ENCODE assay signal across 20 cellular contexts in the genomic region with DNA sequence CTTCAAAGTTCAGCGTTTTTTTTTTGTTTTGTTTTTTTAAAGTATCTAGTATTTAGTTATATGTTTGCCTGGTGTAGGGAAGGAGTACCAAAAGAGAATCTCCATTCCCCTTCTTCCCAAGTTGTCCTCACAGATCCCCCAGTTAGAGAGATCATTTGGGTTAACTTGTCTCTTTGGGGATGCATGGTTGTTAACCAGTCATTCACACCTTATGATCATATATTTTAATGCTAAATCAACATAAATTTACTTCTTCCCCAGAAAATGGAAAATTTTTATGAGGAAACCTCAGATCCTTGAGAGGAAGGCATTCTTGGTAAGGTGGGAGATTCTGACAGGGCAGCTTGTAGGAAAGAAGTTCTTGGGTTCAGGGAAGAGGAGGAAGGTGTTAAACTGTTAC.
"Had no signal": no experiment of that assay in that cellular context is flagged by ENCODE, and none has a peak within 500 bp of the region (broad histone marks: within the 10 kb centered on the region; RNA-seq: fewer than 3 reads in every experiment).

No MANE protein-coding gene starts in this region.

- H3K27me3 ChIP-seq: brain microvascular endothelial cell, esophagus squamous epithelium, left lung, thyroid gland had no signal

- H3K9me3 Mint-ChIP-seq: activated CD4-positive, alpha-beta memory T cell treated with anti-CD3 and anti-CD28 coated beads for 36 hours; central memory CD8-positive, alpha-beta T cell had no signal

- ATAC-seq: activated CD4-positive, alpha-beta T cell treated with anti-CD3 and anti-CD28 coated beads for 36 hours; activated CD8-positive, alpha-beta memory T cell treated with anti-CD3 and anti-CD28 coated beads, Interleukin-2, amount 10 ng/mL, durations not matched to agents 7 days and 5 days; left lung; stimulated activated naive B cell treated with anti-CD40 and anti-IgM and Interleukin-4, amounts not matched to agents 10 μg/mL and 1 μg/mL and 100 μg/mL, for 72 hours had no signal

- H3K27me3 Mint-ChIP-seq: activated CD4-positive, alpha-beta memory T cell treated with anti-CD3 and anti-CD28 coated beads for 36 hours; central memory CD8-positive, alpha-beta T cell had no signal

- DNase-seq: activated CD4-positive, alpha-beta memory T cell treated with anti-CD3 and anti-CD28 coated beads for 36 hours; activated CD4-positive, alpha-beta T cell treated with anti-CD3 and anti-CD28 coated beads for 36 hours; activated CD8-positive, alpha-beta memory T cell treated with anti-CD3 and anti-CD28 coated beads, Interleukin-2, amount 10 ng/mL, durations not matched to agents 7 days and 5 days; activated effector memory CD4-positive, alpha-beta T cell treated with Interleukin-2 at 50 U/mL for 16 hours; activated naive CD8-positive, alpha-beta T cell treated with anti-CD3 and anti-CD28 coated beads for 36 hours; activated T-cell treated with anti-CD3 and anti-CD28 coated beads, Interleukin-2, amount 50 U/mL, for 1 hour; amygdala; brain microvascular endothelial cell; esophagus squamous epithelium; hippocampal formation; kidney; left lung; stimulated activated CD4-positive, alpha-beta T cell treated with anti-CD3 and anti-CD28 coated beads, Interleukin-4, amount 100 ng/mL, for 1 hour; stimulated activated naive B cell treated with anti-CD40 and anti-IgM and Interleukin-4, amounts not matched to agents 10 μg/mL and 1 μg/mL and 100 μg/mL, for 72 hours; thyroid gland; WERI-Rb-1 had no signal

- H3K27ac Mint-ChIP-seq: activated CD4-positive, alpha-beta memory T cell treated with anti-CD3 and anti-CD28 coated beads for 36 hours; activated CD4-positive, alpha-beta T cell treated with anti-CD3 and anti-CD28 coated beads for 36 hours; activated CD8-positive, alpha-beta memory T cell treated with anti-CD3 and anti-CD28 coated beads, Interleukin-2, amount 10 ng/mL, durations not matched to agents 7 days and 5 days; activated naive CD8-positive, alpha-beta T cell treated with anti-CD3 and anti-CD28 coated beads for 36 hours; stimulated activated naive B cell treated with anti-CD40 and anti-IgM and Interleukin-4, amounts not matched to agents 10 μg/mL and 1 μg/mL and 100 μg/mL, for 72 hours had no signal

- H3K4me3 Mint-ChIP-seq: activated CD4-positive, alpha-beta memory T cell treated with anti-CD3 and anti-CD28 coated beads for 36 hours; activated CD4-positive, alpha-beta T cell treated with anti-CD3 and anti-CD28 coated beads for 36 hours; activated CD8-positive, alpha-beta memory T cell treated with anti-CD3 and anti-CD28 coated beads, Interleukin-2, amount 10 ng/mL, durations not matched to agents 7 days and 5 days; activated naive CD8-positive, alpha-beta T cell treated with anti-CD3 and anti-CD28 coated beads for 36 hours; central memory CD8-positive, alpha-beta T cell; stimulated activated naive B cell treated with anti-CD40 and anti-IgM and Interleukin-4, amounts not matched to agents 10 μg/mL and 1 μg/mL and 100 μg/mL, for 72 hours had no signal

- H3K9me3 ChIP-seq: esophagus squamous epithelium, left lung, thyroid gland had no signal

- H3K4me3 ChIP-seq: coronary artery, esophagus squamous epithelium, left lung, thyroid gland had no signal

- H3K27ac ChIP-seq: brain microvascular endothelial cell, coronary artery, esophagus squamous epithelium, left lung, thyroid gland, WERI-Rb-1 had no signal

- FAIRE-seq: endothelial cell of umbilical vein, kidney, urothelium cell line had no signal

- H3K36me3 ChIP-seq: brain microvascular endothelial cell, esophagus squamous epithelium, left lung, thyroid gland, WERI-Rb-1 had no signal
